In the genomic region with DNA sequence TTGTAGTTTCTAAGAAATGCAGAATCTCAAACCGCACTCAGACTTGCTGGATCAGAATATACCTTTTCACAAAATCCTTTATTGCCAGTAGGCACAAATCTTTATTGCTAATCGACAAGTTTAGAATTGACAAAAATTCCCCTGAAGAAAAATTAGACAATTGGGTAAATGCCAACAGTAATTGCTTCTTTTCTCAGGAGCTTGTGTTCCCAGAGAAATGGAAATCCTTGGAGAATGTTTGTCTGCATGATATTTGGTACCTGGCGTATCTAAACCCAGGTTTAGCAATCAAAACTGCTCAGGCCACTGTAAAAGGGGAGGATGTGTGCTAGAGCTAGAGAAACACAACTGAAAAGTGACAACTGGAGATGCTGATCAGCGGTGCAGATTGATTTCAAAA, we compare ENCODE assay signal across 1 cellular context.
TF ChIP-seq lines count a peak whose summit lies in the region.

A gene with protein sequence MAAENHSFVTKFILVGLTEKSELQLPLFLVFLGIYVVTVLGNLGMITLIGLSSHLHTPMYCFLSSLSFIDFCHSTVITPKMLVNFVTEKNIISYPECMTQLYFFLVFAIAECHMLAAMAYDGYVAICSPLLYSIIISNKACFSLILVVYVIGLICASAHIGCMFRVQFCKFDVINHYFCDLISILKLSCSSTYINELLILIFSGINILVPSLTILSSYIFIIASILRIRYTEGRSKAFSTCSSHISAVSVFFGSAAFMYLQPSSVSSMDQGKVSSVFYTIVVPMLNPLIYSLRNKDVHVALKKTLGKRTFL (plus strand): TSS at position 301 of the 400 bp plus-strand sequence. CDS start 8,556 bp downstream, outside the sequence.

TF ChIP-seq in H1, 55 proteins besides CTCF, POLR2A, EP300 and RAD21:
- TF ChIP-seq GABPA (IDR thresholded peaks at IDR 0.05; ENCODE audit: borderline replicate concordance, insufficient read depth, low read length) = no peak
- no peak for TF ChIP-seq CTBP2 (IDR thresholded peaks at IDR 0.05; ENCODE audit: borderline replicate concordance, insufficient read depth, insufficient read length, low read length)
- no peak for TF ChIP-seq JUND (IDR thresholded peaks at IDR 0.05; ENCODE audit: low read length)
- TF ChIP-seq CBX5 (IDR thresholded peaks at IDR 0.05; ENCODE audit: low read depth, low read length) = no peak
- no peak for TF ChIP-seq SIN3A (conservative IDR thresholded peaks at IDR 0.05 in 1 of 2, IDR thresholded peaks at IDR 0.05 in 1 of 2; ENCODE audit: low read depth in 1 of 2, low read length in 2 of 2)
- no peak for TF ChIP-seq SUZ12 (IDR thresholded peaks at IDR 0.05; ENCODE audit: low read length)
- no peak for TF ChIP-seq RBBP5 (IDR thresholded peaks at IDR 0.05; ENCODE audit: borderline replicate concordance, low read depth, low read length)
- TF ChIP-seq CHD2 (IDR thresholded peaks at IDR 0.05; ENCODE audit: low read length) = no peak
- no peak for TF ChIP-seq ASH2L (IDR thresholded peaks at IDR 0.05; ENCODE audit: low read length)
- no peak for TF ChIP-seq POLR2AphosphoS5 (IDR thresholded peaks at IDR 0.05; ENCODE audit: low read depth, low read length)
- no peak for TF ChIP-seq ZNF274 (IDR thresholded peaks at IDR 0.05; ENCODE audit: borderline replicate concordance, extremely low read depth, low read length)
- TF ChIP-seq MAX (IDR thresholded peaks at IDR 0.05) = no peak
- TF ChIP-seq SIRT6 (IDR thresholded peaks at IDR 0.05; ENCODE audit: low read length) = no peak
- TF ChIP-seq USF2 (IDR thresholded peaks at IDR 0.05; ENCODE audit: low read length) = no peak
TF ChIP-seq in H1: peak in this region for 0.
